ENCODE assay signal across 23 cellular contexts in genomic region chr5:133373121-133373870, GRCh38.
A peak's percentile ranks its signal among the peaks of the same experiment; 100 is the strongest.
DNase-seq lines count a peak whose midpoint lies in the region; ATAC-seq lines count a peak whose summit lies in the region.
"Had no signal": no experiment of that assay in that cellular context is flagged by ENCODE, and none has a peak within 500 bp of the region (broad histone marks: within the 10 kb centered on the region; RNA-seq: fewer than 3 reads in every experiment).

No MANE protein-coding gene starts in this region.

- H4K91ac ChIP-seq in trophoblast cell (ENCODE audit: low read depth, low read length): no peak overlapping the region

- no peak overlapping the region for H4K8ac ChIP-seq in trophoblast cell (ENCODE audit: low read depth, low read length)

- H4K12ac ChIP-seq in trophoblast cell (ENCODE audit: low read depth, low read length): no peak overlapping the region

- H2BK12ac ChIP-seq in trophoblast cell (ENCODE audit: low read length): no peak overlapping the region

- H3K4ac ChIP-seq in trophoblast cell (ENCODE audit: low read depth, low read length): no peak overlapping the region

- H2AK5ac ChIP-seq in trophoblast cell (ENCODE audit: low read length): no peak overlapping the region

- peaks cover 37% of the 10 kb centered on the region for H3K27me3 Mint-ChIP-seq in stimulated activated naive CD8-positive, alpha-beta T cell treated with anti-CD3 and anti-CD28 coated beads, Interleukin-15, amount 100 ng/mL, for 72 hours

- H3K4me2 ChIP-seq in trophoblast cell (ENCODE audit: low read length): no peak overlapping the region
- H3K4me2 ChIP-seq: GM23338 had no signal

- H3K4me1 ChIP-seq in trophoblast cell (ENCODE audit: control insufficient read depth in 1 of 2, insufficient read depth in 2 of 2, low read length in 2 of 2): no peaks in the 10 kb centered on the region
- H3K4me1 ChIP-seq: pancreas, right lobe of liver had no signal

- DNase-seq in HCEC 1CT (peak; percentile 20), MV-4-11 (lab: John Stamatoyannopoulos, UW) (peak; percentile 45), ecto neural progenitor cell (ENCODE audit: low spot score) (peak; percentile 15), trophoblast cell (peak; percentile 52 to 73), T-helper 1 cell (no peak)
- no peak for DNase-seq in stimulated activated CD4-positive, alpha-beta T cell treated with anti-CD3 and anti-CD28 coated beads, Interleukin-2, amount 100 ng/mL, for 48 hours
- DNase-seq in stimulated activated naive CD8-positive, alpha-beta T cell treated with anti-CD3 and anti-CD28 coated beads, Interleukin-15, amount 100 ng/mL, for 72 hours: no peak
- DNase-seq: activated CD4-positive, alpha-beta T cell treated with anti-CD3 and anti-CD28 coated beads, Interleukin-2, amount 10 ng/mL, durations not matched to agents 7 days and 5 days; activated naive CD4-positive, alpha-beta T cell; activated T-cell treated with anti-CD3 and anti-CD28 coated beads for 4 hours; amniotic stem cell; CD8-positive, alpha-beta memory T cell; central memory CD4-positive, alpha-beta T cell; erythroblast; kidney glomerular epithelial cell; NCI-H1436; NCI-H2171 treated with DMSO at 0.1 percent for 48 hours; pancreas; right lobe of liver had no signal

- no peaks in the 10 kb centered on the region for H3K36me3 ChIP-seq in trophoblast cell (ENCODE audit: control insufficient read depth in 1 of 2, insufficient read depth in 2 of 2, low read length in 2 of 2)
- H3K36me3 ChIP-seq: pancreas, right lobe of liver had no signal

- no peak overlapping the region for H2BK5ac ChIP-seq in trophoblast cell (ENCODE audit: low read depth, low read length, poor library complexity)

- no peak overlapping the region for H3K4me3 ChIP-seq in trophoblast cell (ENCODE audit: low read depth, low read length)
- H3K4me3 ChIP-seq: GM23338, pancreas, right lobe of liver had no signal

- no peak overlapping the region for H3K23ac ChIP-seq in trophoblast cell (ENCODE audit: low read length)

- no CpG with 5 or more reads among the region's 5 CpGs for WGBS in trophoblast cell (ENCODE audit: extremely low coverage, insufficient coverage, insufficient read length)

- H3K4me1 Mint-ChIP-seq in stimulated activated naive CD8-positive, alpha-beta T cell treated with anti-CD3 and anti-CD28 coated beads, Interleukin-15, amount 100 ng/mL, for 72 hours: peaks cover 11% of the 10 kb centered on the region
- H3K4me1 Mint-ChIP-seq: activated CD4-positive, alpha-beta T cell treated with anti-CD3 and anti-CD28 coated beads, Interleukin-2, amount 10 ng/mL, durations not matched to agents 7 days and 5 days; CD8-positive, alpha-beta memory T cell; memory B cell; naive thymus-derived CD4-positive, alpha-beta T cell had no signal

- ATAC-seq in stimulated activated naive CD8-positive, alpha-beta T cell treated with anti-CD3 and anti-CD28 coated beads, Interleukin-15, amount 100 ng/mL, for 72 hours: no peak
- ATAC-seq: GM23338; naive thymus-derived CD4-positive, alpha-beta T cell; pancreas; right lobe of liver; Right ventricle myocardium inferior had no signal

- H2BK120ac ChIP-seq in trophoblast cell (ENCODE audit: insufficient read depth, low read length, poor library complexity): no peak overlapping the region

- H3K79me2 ChIP-seq in trophoblast cell (ENCODE audit: control insufficient read depth, insufficient read depth, low read length, poor library complexity): no peaks in the 10 kb centered on the region

- no peak overlapping the region for H3K27ac ChIP-seq in trophoblast cell (ENCODE audit: low read depth, low read length)
- H3K27ac ChIP-seq: pancreas, right lobe of liver had no signal

- H2AFZ ChIP-seq in trophoblast cell (ENCODE audit: insufficient read depth, low read length, poor library complexity): no peak overlapping the region
- H2AFZ ChIP-seq: GM23338 had no signal

- H3K9ac ChIP-seq in trophoblast cell (ENCODE audit: low read length): peak overlapping the region; percentile 14

- no peak overlapping the region for H3K27ac Mint-ChIP-seq in stimulated activated naive CD8-positive, alpha-beta T cell treated with anti-CD3 and anti-CD28 coated beads, Interleukin-15, amount 100 ng/mL, for 72 hours
- H3K27ac Mint-ChIP-seq: activated CD4-positive, alpha-beta T cell treated with anti-CD3 and anti-CD28 coated beads, Interleukin-2, amount 10 ng/mL, durations not matched to agents 7 days and 5 days; GM23338; memory B cell; naive thymus-derived CD4-positive, alpha-beta T cell had no signal

- H3K4me3 Mint-ChIP-seq in stimulated activated naive CD8-positive, alpha-beta T cell treated with anti-CD3 and anti-CD28 coated beads, Interleukin-15, amount 100 ng/mL, for 72 hours: no peak overlapping the region
- H3K4me3 Mint-ChIP-seq: activated CD4-positive, alpha-beta T cell treated with anti-CD3 and anti-CD28 coated beads, Interleukin-2, amount 10 ng/mL, durations not matched to agents 7 days and 5 days; CD8-positive, alpha-beta memory T cell; GM23338; memory B cell; naive thymus-derived CD4-positive, alpha-beta T cell had no signal

- H3K27me3 ChIP-seq in trophoblast cell (ENCODE audit: insufficient read depth, low read length): no peaks in the 10 kb centered on the region
- H3K27me3 ChIP-seq: pancreas, right lobe of liver had no signal

- H3K79me1 ChIP-seq in trophoblast cell (ENCODE audit: low read length): no peaks in the 10 kb centered on the region

- no peak overlapping the region for H3K18ac ChIP-seq in trophoblast cell (ENCODE audit: low read length)

- no peak overlapping the region for H3K14ac ChIP-seq in trophoblast cell (ENCODE audit: low read length)

- H3K9me3 ChIP-seq in trophoblast cell (ENCODE audit: insufficient read depth, low read depth, low read length): peaks cover 5% of the 10 kb centered on the region
- H3K9me3 ChIP-seq: pancreas had no signal

- H3K9me3 Mint-ChIP-seq in stimulated activated naive CD8-positive, alpha-beta T cell treated with anti-CD3 and anti-CD28 coated beads, Interleukin-15, amount 100 ng/mL, for 72 hours: peaks cover 23 to 27% of the 10 kb centered on the region in 2 donors

Comparison
In these comparisons a context has a peak if more than half of its experiments do, and no peak if none do; other contexts are left out.
1. DNase-seq: peak in HCEC 1CT (single experiment), MV-4-11 (single experiment), ecto neural progenitor cell (single experiment) and trophoblast cell (2 of 2); none in T-helper 1 cell (0 of 5), stimulated activated CD4-positive, alpha-beta T cell treated with anti-CD3 and anti-CD28 coated beads, Interleukin-2, amount 100 ng/mL, for 48 hours (0 of 2) and stimulated activated naive CD8-positive, alpha-beta T cell treated with anti-CD3 and anti-CD28 coated beads, Interleukin-15, amount 100 ng/mL, for 72 hours (0 of 2).